Comparison of ENCODE assay signal across 9 cellular contexts in genomic region chr13:26072335-26072734, GRCh38. TPM values are rescaled to one million over a fixed set of nuclear protein-coding genes. Genes with fewer than 3 reads are reported as not detected.
DNase-seq lines count a peak whose midpoint lies in the region; ATAC-seq, FAIRE-seq and TF ChIP-seq lines count a peak whose summit lies in the region.
"Not testable (repeated sequence)": the region's sequence is repeated elsewhere in the genome, so short reads cannot be mapped to it uniquely, and the experiment has no call there.
"Had no signal": no experiment of that assay in that cellular context is flagged by ENCODE, and none has a peak within 500 bp of the region (broad histone marks: within the 10 kb centered on the region; RNA-seq: fewer than 3 reads in every experiment).

No MANE protein-coding gene starts in this region.

- H3K9ac ChIP-seq in IMR-90 (ENCODE audit: low read depth, low read length); GM12878 (ENCODE audit: control insufficient read depth, insufficient read depth, low read length); keratinocyte (ENCODE audit: control insufficient read depth, extremely low read depth, insufficient read depth, low read length); neural progenitor cell: not testable (repeated sequence)

- not testable (repeated sequence) for H2BK5ac ChIP-seq in IMR-90 (ENCODE audit: low read depth, low read length, poor library complexity, severe bottlenecking)

- not testable (repeated sequence) for H3K27ac Mint-ChIP-seq in T-helper 17 cell, neural progenitor cell

- intact Hi-C loops in IMR-90 (cut with micrococcal nuclease), result loop anchor here (1.0 to 10.0 kb wide), 3 partner anchors 498 to 1068 kb away; no protein-coding TSS in a partner anchor
- intact Hi-C loops in GM12878 (cut with micrococcal nuclease; ENCODE audit: unreplicated experiment); esophagus squamous epithelium (cut with DNase I); aorta (cut with DNase I): not testable (repeated sequence)

- not testable (repeated sequence) for H3K9me3 Mint-ChIP-seq in neural progenitor cell

- H3K27me3 ChIP-seq in IMR-90 (ENCODE audit: control insufficient read depth, insufficient read depth, low read length); GM12878 (replicated peaks in 1 of 2; ENCODE audit: control insufficient read depth in 2 of 2, insufficient read depth in 2 of 2, low read length in 1 of 2); keratinocyte (ENCODE audit: control insufficient read depth, extremely low read depth, insufficient read depth, low read length); neural progenitor cell; aorta (ENCODE audit: control insufficient read depth in 1 of 2, insufficient read depth in 2 of 2, low read length in 1 of 2): not testable (repeated sequence)
- peaks cover 0 to 46% (median 0%) of the 10 kb centered on the region in 4 donors for H3K27me3 ChIP-seq in esophagus squamous epithelium

- SMC1A ChIA-PET in GM12878 (lab: Charles Lee; ENCODE audit: uncharacterized antibody, unreplicated experiment), result interaction anchor here (1.1 kb wide), 1 partner anchor 498 kb away, joined by 3 read pairs; no protein-coding TSS in a partner anchor

- H3K56ac ChIP-seq in IMR-90 (ENCODE audit: extremely low read depth, insufficient read depth, low read length), result not testable (repeated sequence)

- not testable (repeated sequence) for H3K9me1 ChIP-seq in IMR-90 (ENCODE audit: insufficient read depth, low read length); keratinocyte (ENCODE audit: control insufficient read depth, extremely low read depth, insufficient read depth, low read length)

- dilution Hi-C loops in IMR-90 (cut with HindIII; ENCODE audit: low sequenced_read_pairs, unreplicated experiment); keratinocyte (cut with MboI; ENCODE audit: extremely low pct_ligation_motif_present, low sequenced_read_pairs): not testable (repeated sequence)

- not testable (repeated sequence) for DNase-seq in IMR-90; T-helper 17 cell; GM12878 (ENCODE audit: low read depth, low spot score); esophagus squamous epithelium (lab: John Stamatoyannopoulos, UW); keratinocyte (ENCODE audit: low read depth, low spot score); neural progenitor cell (ENCODE audit: low spot score); aorta

- H3K36me3 Mint-ChIP-seq in T-helper 17 cell (ENCODE audit: low read depth); neural progenitor cell: not testable (repeated sequence)

- not testable (repeated sequence) for H3K4me2 ChIP-seq in IMR-90 (ENCODE audit: low read depth, low read length); GM12878 (ENCODE audit: control insufficient read depth, insufficient read depth); keratinocyte (ENCODE audit: control insufficient read depth, extremely low read depth, insufficient read depth, low read depth, low read length); neural progenitor cell

- H2BK15ac ChIP-seq in IMR-90 (ENCODE audit: low read depth, low read length), result not testable (repeated sequence)

- RAD21 ChIA-PET in GM12878 (lab: Charles Lee; ENCODE audit: unreplicated experiment), result not testable (repeated sequence)

- not testable (repeated sequence) for H3K4me1 ChIP-seq in IMR-90 (ENCODE audit: control insufficient read depth, insufficient read depth, low read length); GM12878 (ENCODE audit: control insufficient read depth, insufficient read depth, low read length); esophagus squamous epithelium; keratinocyte (ENCODE audit: control insufficient read depth, extremely low read depth, insufficient read depth, low read length); neural progenitor cell; aorta (ENCODE audit: control insufficient read depth in 1 of 2, insufficient read depth in 2 of 2, low read length in 2 of 2)

- TF ChIP-seq POLR2A in IMR-90 (IDR thresholded peaks at IDR 0.05; ENCODE audit: low read depth, low read length); GM12878 (IDR thresholded peaks at IDR 0.05; ENCODE audit: low read depth, low read length); esophagus squamous epithelium (IDR thresholded peaks at IDR 0.05): not testable (repeated sequence)

- not testable (repeated sequence) for H3K4ac ChIP-seq in IMR-90 (ENCODE audit: low read depth, low read length)

- H3K4me3 Mint-ChIP-seq in T-helper 17 cell, neural progenitor cell: not testable (repeated sequence)

- peaks cover 57% of the 10 kb centered on the region for H3K27me3 Mint-ChIP-seq in T-helper 17 cell
- H3K27me3 Mint-ChIP-seq in neural progenitor cell (ENCODE audit: insufficient read depth, low read depth), result not testable (repeated sequence)

- H3K36me3 ChIP-seq in IMR-90 (ENCODE audit: control insufficient read depth, insufficient read depth, low read length); GM12878 (ENCODE audit: control insufficient read depth in 2 of 2, insufficient read depth in 2 of 2, low read length in 1 of 2); esophagus squamous epithelium; keratinocyte (ENCODE audit: control insufficient read depth in 2 of 2, extremely low read depth in 1 of 2, insufficient read depth in 2 of 2, low read length in 2 of 2); neural progenitor cell; aorta (ENCODE audit: control insufficient read depth in 1 of 2, insufficient read depth in 2 of 2, low read length in 1 of 2): not testable (repeated sequence)

- H2AK5ac ChIP-seq in IMR-90 (ENCODE audit: low read depth, low read length), result not testable (repeated sequence)

- H4K5ac ChIP-seq in IMR-90 (ENCODE audit: low read depth, low read length), result not testable (repeated sequence)

- not testable (repeated sequence) for H4K20me1 ChIP-seq in IMR-90 (ENCODE audit: insufficient read depth, low read length); GM12878 (ENCODE audit: control insufficient read depth, insufficient read depth); keratinocyte (ENCODE audit: control insufficient read depth, extremely low read depth, insufficient read depth, low read length); neural progenitor cell (ENCODE audit: low read depth)

- not testable (repeated sequence) for H2AK9ac ChIP-seq in IMR-90 (replicated peaks; ENCODE audit: low read depth, low read length, poor library complexity)

- TF ChIP-seq CTCF in IMR-90 (conservative IDR thresholded peaks at IDR 0.05; ENCODE audit: low read depth, low read length); GM12878 (IDR thresholded peaks at IDR 0.05 in 2 of 3, conservative IDR thresholded peaks at IDR 0.05 in 1 of 3; ENCODE audit: control insufficient read depth in 2 of 3, extremely low read depth in 1 of 3, insufficient read depth in 1 of 3, low read depth in 3 of 3, low read length in 3 of 3); keratinocyte (optimal IDR thresholded peaks at IDR 0.05 in 1 of 3, IDR thresholded peaks at IDR 0.05 in 1 of 3, conservative IDR thresholded peaks at IDR 0.05 in 1 of 3; ENCODE audit: extremely low read depth in 1 of 3, insufficient read depth in 2 of 3, low read length in 3 of 3): not testable (repeated sequence)
- TF ChIP-seq CTCF in esophagus squamous epithelium (IDR thresholded peaks at IDR 0.05), result peak in 4 of 6 experiments; percentile 23 to 44 (median 32)
- peak; percentile 20 for TF ChIP-seq CTCF in neural progenitor cell (IDR thresholded peaks at IDR 0.05)

- not testable (repeated sequence) for H3K9me3 ChIP-seq in IMR-90 (ENCODE audit: control insufficient read depth, insufficient read depth, low read length); T-helper 17 cell (ENCODE audit: control insufficient read depth, low read length, poor library complexity, severe bottlenecking); GM12878 (replicated peaks; ENCODE audit: control insufficient read depth, insufficient read depth, low read length); esophagus squamous epithelium; keratinocyte (ENCODE audit: control insufficient read depth, low read depth, low read length); neural progenitor cell (ENCODE audit: low read depth); aorta (ENCODE audit: control insufficient read depth, low read length)

- in situ Hi-C loops in IMR-90 (cut with MboI; ENCODE audit: low sequenced_read_pairs); GM12878 (cut with MboI): not testable (repeated sequence)

- not testable (repeated sequence) for H3F3A ChIP-seq in neural progenitor cell (ENCODE audit: low read depth)

- TF ChIP-seq EP300 in GM12878 (IDR thresholded peaks at IDR 0.05; ENCODE audit: borderline replicate concordance in 1 of 2, control insufficient read depth in 1 of 2, low read depth in 2 of 2, low read length in 2 of 2), result not testable (repeated sequence)

- H3K79me2 ChIP-seq in GM12878 (ENCODE audit: control insufficient read depth, insufficient read depth, low read length); keratinocyte (ENCODE audit: control insufficient read depth, insufficient read depth, low read length); neural progenitor cell (ENCODE audit: low read depth): not testable (repeated sequence)

- H4K8ac ChIP-seq in IMR-90 (ENCODE audit: low read depth in 2 of 2, low read length in 2 of 2), result not testable (repeated sequence)

- not testable (repeated sequence) for BruUV-seq in IMR-90 (replicated peaks; lab: Mats Ljungman, UMichigan); GM12878 (replicated peaks; lab: Mats Ljungman, UMichigan)

- H3K18ac ChIP-seq in IMR-90 (ENCODE audit: low read depth, low read length), result not testable (repeated sequence)

- not testable (repeated sequence) for H3K4me3 ChIP-seq in IMR-90 (ENCODE audit: insufficient read depth, low read depth, low read length); GM12878; esophagus squamous epithelium; keratinocyte (ENCODE audit: control insufficient read depth in 2 of 3, extremely low read depth in 1 of 3, insufficient read depth in 2 of 3, low read depth in 1 of 3, low read length in 3 of 3); neural progenitor cell; aorta (ENCODE audit: low read length in 2 of 2)

- ATAC-seq in IMR-90 (ENCODE audit: low read depth) (peak; percentile 94), T-helper 17 cell (peak; percentile 54), GM12878 (peak; percentile 79), aorta (ENCODE audit: low FRiP score) (peak; percentile 72)

- not testable (repeated sequence) for H3K27ac ChIP-seq in IMR-90 (ENCODE audit: insufficient read depth, low read length); GM12878 (ENCODE audit: control insufficient read depth, insufficient read depth); esophagus squamous epithelium; keratinocyte (ENCODE audit: control insufficient read depth, insufficient read depth, low read length); neural progenitor cell; aorta (ENCODE audit: low read depth in 1 of 2, low read length in 2 of 2)

- not testable (repeated sequence) for H2BK120ac ChIP-seq in IMR-90 (ENCODE audit: low read depth, low read length)

- CTCF ChIA-PET in IMR-90 (lab: Yijun Ruan, JAX), result not testable (repeated sequence)
- CTCF ChIA-PET in GM12878 (lab: Yijun Ruan, JAX), result interaction anchor here (1.4 kb wide), 1 partner anchor 495 kb away, joined by 3 read pairs; no protein-coding TSS in a partner anchor

- not testable (repeated sequence) for H3K4me1 Mint-ChIP-seq in T-helper 17 cell, neural progenitor cell

- not testable (repeated sequence) for H3K14ac ChIP-seq in IMR-90 (replicated peaks; ENCODE audit: low read depth, low read length)

- not testable (repeated sequence) for TF ChIP-seq RAD21 in IMR-90 (IDR thresholded peaks at IDR 0.05; ENCODE audit: low read length); GM12878 (IDR thresholded peaks at IDR 0.05; ENCODE audit: insufficient read depth, low read depth, low read length)

- H3K79me1 ChIP-seq in IMR-90 (ENCODE audit: low read depth in 1 of 2, low read length in 2 of 2), result not testable (repeated sequence)

- FAIRE-seq in G401.6 (lab: Jason Lieb, UNC) (peak; percentile 98), GM12878 (lab: Jason Lieb, UNC) (peak; percentile 96), keratinocyte (lab: Jason Lieb, UNC) (peak; percentile 99)

- POLR2A ChIA-PET in IMR-90 (lab: Charles Lee; ENCODE audit: unreplicated experiment); GM12878 (lab: Charles Lee): not testable (repeated sequence)

- H2AFZ ChIP-seq in IMR-90 (replicated peaks; ENCODE audit: low read length, poor library complexity); GM12878 (ENCODE audit: control insufficient read depth, low read depth, low read length); keratinocyte (ENCODE audit: control insufficient read depth, low read length); neural progenitor cell (replicated peaks): not testable (repeated sequence)

- WGBS in IMR-90 (ENCODE audit: extremely low coverage in 2 of 2, insufficient read length in 1 of 2), 2 experiments, result no CpG with 5 or more reads among the region's 7 CpGs
- WGBS in GM12878 (ENCODE audit: insufficient coverage, insufficient replicate concordance, low lambda C conversion rate, missing lambda C conversion rate), result 6% methylated on average over 5 of the region's 7 CpGs
- 16 to 20% methylated on average over 5 of the region's 7 CpGs for WGBS in esophagus squamous epithelium, 2 donors
- 12 to 16% methylated on average over 4 to 5 of the region's 7 CpGs for WGBS in aorta, 2 donors

- not testable (repeated sequence) for H2BK20ac ChIP-seq in IMR-90 (ENCODE audit: low read depth, low read length)

- not testable (repeated sequence) for H3K23ac ChIP-seq in IMR-90 (ENCODE audit: low read depth, low read length)

- not testable (repeated sequence) for H4K91ac ChIP-seq in IMR-90 (ENCODE audit: insufficient read depth, low read depth, low read length)

RNA-seq across cellular contexts. Expression of gene SHISA2, which starts 20.5 kb away (rescaled TPM):
- total RNA-seq in IMR-90 (2012; rRNA removed), result under 0.01 TPM in 1 of 2 replicates, not detected in the other
- polyA plus RNA-seq in IMR-90 (2012; rRNA removed), result not detected in 2 replicates
- polyA plus RNA-seq in IMR-90 (2012; cell fraction: cytosol; rRNA removed), result not detected in 2 replicates
- polyA plus RNA-seq in IMR-90 (2012; cell fraction: nucleus; rRNA removed; ENCODE audit: low replicate concordance), result 0.04 TPM in 1 of 2 replicates, not detected in the other
- total RNA-seq in T-helper 17 cell, result under 1 TPM; 0.37 to 0.62 TPM
- total RNA-seq in GM12878 (2013; cell fraction: nucleolus; rRNA removed), result not detected in 2 replicates
- total RNA-seq in GM12878 (2014; rRNA removed), result not detected in 2 replicates
- not detected in 2 replicates for total RNA-seq in GM12878 (2014; rRNA removed; fragmentation: Illumina TruSeq; extraction: Trizol)
- total RNA-seq in GM12878 (2021), result 0.08 TPM in 1 of 2 replicates, not detected in the other
- polyA plus RNA-seq in GM12878 (2011; ENCODE audit: low read depth), result not detected
- polyA plus RNA-seq in GM12878 (2011; rRNA removed), result not detected in 2 replicates
- not detected in 2 replicates for polyA plus RNA-seq in GM12878 (2011; cell fraction: cytosol; rRNA removed)
- polyA plus RNA-seq in GM12878 (2011; cell fraction: nucleus; rRNA removed), result not detected in 2 replicates
- polyA plus RNA-seq in GM12878 (2012), result not detected in 2 replicates
- not detected in 2 replicates for polyA plus RNA-seq in GM12878 (2014; fragmentation: Illumina TruSeq; extraction: Trizol)
- not detected for polyA plus RNA-seq in GM12878 (2014; fragmentation: Nextera tagmentation; extraction: Ambion mirVana)
- polyA plus RNA-seq in GM12878 (2014; rRNA removed), result not detected in 2 replicates
- polyA plus RNA-seq in GM12878 (2016; fragmentation: Nextera tagmentation; extraction: Ambion mirVana), result under 1 TPM in 1 of 2 experiments, not detected in 1; 0.04 TPM
- polyA minus RNA-seq in GM12878 (2011; rRNA and poly(A)+ RNA removed), result not detected in 2 replicates
- polyA minus RNA-seq in GM12878 (2011; cell fraction: cytosol; rRNA and poly(A)+ RNA removed), result not detected in 2 replicates
- not detected in 2 replicates for polyA minus RNA-seq in GM12878 (2011; cell fraction: nucleus; rRNA and poly(A)+ RNA removed)
- total RNA-seq in esophagus squamous epithelium, result under 1 TPM in 2 of 4 donors, not detected in 2; 0.23 to 0.38 TPM
- 0.06 to 0.39 TPM (median 0.18 TPM) in 3 replicates for polyA plus RNA-seq in keratinocyte
- not detected for polyA plus RNA-seq in keratinocyte (2011; ENCODE audit: low read depth)
- polyA plus RNA-seq in keratinocyte (2011; cell fraction: cytosol; rRNA removed), result 0.04 and 0.08 TPM in 2 replicates
- polyA plus RNA-seq in keratinocyte (2011; cell fraction: nucleus; rRNA removed), result 0.22 and 0.23 TPM in 2 replicates
- 0.08 and 0.36 TPM in 2 replicates for polyA plus RNA-seq in keratinocyte (2012; ENCODE audit: low replicate concordance)
- 0.40 to 0.89 TPM (median 0.77 TPM) in 3 replicates for polyA minus RNA-seq in keratinocyte
- polyA minus RNA-seq in keratinocyte (2011; cell fraction: cytosol; rRNA and poly(A)+ RNA removed), result not detected
- 0.23 TPM in 1 of 2 replicates, not detected in the other for polyA minus RNA-seq in keratinocyte (2011; cell fraction: nucleus; rRNA and poly(A)+ RNA removed)
- total RNA-seq in neural progenitor cell (ENCODE audit: low replicate concordance), result 367 and 386 TPM in 2 replicates
- under 1 TPM; 0.19 to 0.66 TPM for total RNA-seq in aorta
- polyA plus RNA-seq in aorta, result not detected
- total RNA-seq: Caco-2 had no signal

Comparison
In these comparisons a context has a peak if more than half of its experiments do, and no peak if none do; other contexts are left out.
1. RNA of gene SHISA2, which starts 20.5 kb away (total RNA-seq): 367 to 386 TPM in neural progenitor cell; 0.19 to 0.66 TPM in aorta, 0.37 to 0.62 TPM in T-helper 17 cell, 0.23 to 0.38 TPM in esophagus squamous epithelium, under 0.01 TPM in IMR-90 and 0.08 TPM in GM12878; every median in the first group is over 100 times any median in the second.
2. Peak in every context shown above with its lines, with median percentiles within 50 percentile points of each other: ATAC-seq.